In genomic region chr11:109971184-109971523, GRCh38 we compare ENCODE assay signal across 10 cellular contexts.
DNase-seq lines count a peak whose midpoint lies in the region; ATAC-seq and TF ChIP-seq lines count a peak whose summit lies in the region.
"Had no signal": no experiment of that assay in that cellular context is flagged by ENCODE, and none has a peak within 500 bp of the region (broad histone marks: within the 10 kb centered on the region; RNA-seq: fewer than 3 reads in every experiment).

No MANE protein-coding gene starts in this region.

- POLR2A ChIA-PET in activated CD4-positive, alpha-beta T cell treated with anti-CD3 and anti-CD28 coated beads, Interleukin-2, amount 10 ng/mL, durations not matched to agents 7 days and 5 days (lab: Charles Lee): no interaction called here

- peak overlapping the region; percentile 33 for H3K4me3 Mint-ChIP-seq in activated CD4-positive, alpha-beta T cell treated with anti-CD3 and anti-CD28 coated beads, Interleukin-2, amount 10 ng/mL, durations not matched to agents 7 days and 5 days
- H3K4me3 Mint-ChIP-seq in nephron progenitor cell: no peak overlapping the region

- 37% methylated on average over 2 of the region's 2 CpGs for WGBS in esophagus muscularis mucosa

- CTCF ChIA-PET in activated CD4-positive, alpha-beta T cell treated with anti-CD3 and anti-CD28 coated beads, Interleukin-2, amount 10 ng/mL, durations not matched to agents 7 days and 5 days (lab: Charles Lee): interaction anchor here (1.8 kb wide), 1 partner anchor 108 kb away, joined by 3 read pairs; no protein-coding TSS in a partner anchor

- H3K36me3 ChIP-seq in esophagus muscularis mucosa: no peaks in the 10 kb centered on the region

- peaks cover 17% of the 10 kb centered on the region for H3K27me3 Mint-ChIP-seq in activated CD4-positive, alpha-beta T cell treated with anti-CD3 and anti-CD28 coated beads, Interleukin-2, amount 10 ng/mL, durations not matched to agents 7 days and 5 days
- peaks cover 4% of the 10 kb centered on the region for H3K27me3 Mint-ChIP-seq in nephron progenitor cell (ENCODE audit: low read depth, poor library complexity)

- no peaks in the 10 kb centered on the region for H3K27me3 ChIP-seq in esophagus muscularis mucosa

- no peak overlapping the region for H3K27ac ChIP-seq in esophagus muscularis mucosa (replicated peaks in 1 of 4)
- H3K27ac ChIP-seq: C4-2B had no signal

- H3K27ac Mint-ChIP-seq in activated CD4-positive, alpha-beta T cell treated with anti-CD3 and anti-CD28 coated beads, Interleukin-2, amount 10 ng/mL, durations not matched to agents 7 days and 5 days: peak overlapping the region; percentile 55
- H3K27ac Mint-ChIP-seq in nephron progenitor cell: no peak overlapping the region

- H3K9me3 ChIP-seq in esophagus muscularis mucosa: no peaks in the 10 kb centered on the region

- peaks cover 21 to 25% (median 23%) of the 10 kb centered on the region in 4 donors for H3K4me1 ChIP-seq in esophagus muscularis mucosa

- peaks cover 3% of the 10 kb centered on the region for H3K9me3 Mint-ChIP-seq in activated CD4-positive, alpha-beta T cell treated with anti-CD3 and anti-CD28 coated beads, Interleukin-2, amount 10 ng/mL, durations not matched to agents 7 days and 5 days
- no peaks in the 10 kb centered on the region for H3K9me3 Mint-ChIP-seq in nephron progenitor cell

- no peak for TF ChIP-seq CTCF in esophagus muscularis mucosa (IDR thresholded peaks at IDR 0.05)
- no peak for TF ChIP-seq CTCF in nephron progenitor cell (IDR thresholded peaks at IDR 0.05)

- peaks cover 21% of the 10 kb centered on the region for H3K4me1 Mint-ChIP-seq in activated CD4-positive, alpha-beta T cell treated with anti-CD3 and anti-CD28 coated beads, Interleukin-2, amount 10 ng/mL, durations not matched to agents 7 days and 5 days
- H3K4me1 Mint-ChIP-seq in nephron progenitor cell: no peaks in the 10 kb centered on the region

- no peak for TF ChIP-seq EP300 in esophagus muscularis mucosa (IDR thresholded peaks at IDR 0.05)

- DNase-seq in activated CD4-positive, alpha-beta T cell treated with anti-CD3 and anti-CD28 coated beads, Interleukin-2, amount 10 ng/mL, durations not matched to agents 7 days and 5 days: peak; percentile 13
- DNase-seq in activated CD4-positive, alpha-beta T cell treated with anti-CD3 and anti-CD28 coated beads for 48 hours: no peak
- DNase-seq in NCI-H69 (lab: John Stamatoyannopoulos, UW): peak; percentile 70
- peak; percentile 39 for DNase-seq in fibroblast of peridontal ligament (ENCODE audit: extremely low read depth)
- DNase-seq in stimulated activated naive CD8-positive, alpha-beta T cell treated with anti-CD3 and anti-CD28 coated beads, Interleukin-15, Interleukin-2, amounts not matched to agents 100 U/mL and 50 U/mL, for 24 hours: no peak
- DNase-seq in esophagus muscularis mucosa (ENCODE audit: extremely low spot score): no peak
- DNase-seq in islet precursor cell: no peak
- DNase-seq in nephron progenitor cell: no peak
- DNase-seq: activated naive CD4-positive, alpha-beta T cell had no signal

- peak; percentile 50 for ATAC-seq in stimulated activated naive CD8-positive, alpha-beta T cell treated with anti-CD3 and anti-CD28 coated beads, Interleukin-15, Interleukin-2, amounts not matched to agents 100 U/mL and 50 U/mL, for 24 hours

- TF ChIP-seq POLR2A in esophagus muscularis mucosa (IDR thresholded peaks at IDR 0.05; ENCODE audit: low read depth): no peak

- H3K36me3 Mint-ChIP-seq in activated CD4-positive, alpha-beta T cell treated with anti-CD3 and anti-CD28 coated beads, Interleukin-2, amount 10 ng/mL, durations not matched to agents 7 days and 5 days (ENCODE audit: low read depth): peaks cover 1% of the 10 kb centered on the region
- no peaks in the 10 kb centered on the region for H3K36me3 Mint-ChIP-seq in nephron progenitor cell (ENCODE audit: low read depth)

- intact Hi-C loops in esophagus muscularis mucosa (cut with DNase I): no loop called here

- H3K4me3 ChIP-seq in esophagus muscularis mucosa: no peak overlapping the region

Comparison
In these comparisons a context has a peak if more than half of its experiments do, and no peak if none do; other contexts are left out.
1. DNase-seq: peak in activated CD4-positive, alpha-beta T cell treated with anti-CD3 and anti-CD28 coated beads, Interleukin-2, amount 10 ng/mL, durations not matched to agents 7 days and 5 days (single experiment), NCI-H69 (single experiment) and fibroblast of peridontal ligament (single experiment); none in activated CD4-positive, alpha-beta T cell treated with anti-CD3 and anti-CD28 coated beads for 48 hours (single experiment), stimulated activated naive CD8-positive, alpha-beta T cell treated with anti-CD3 and anti-CD28 coated beads, Interleukin-15, Interleukin-2, amounts not matched to agents 100 U/mL and 50 U/mL, for 24 hours (single experiment), esophagus muscularis mucosa (single experiment), islet precursor cell (single experiment) and nephron progenitor cell (single experiment).